10 cellular contexts compared by ENCODE assay signal in the genomic region with DNA sequence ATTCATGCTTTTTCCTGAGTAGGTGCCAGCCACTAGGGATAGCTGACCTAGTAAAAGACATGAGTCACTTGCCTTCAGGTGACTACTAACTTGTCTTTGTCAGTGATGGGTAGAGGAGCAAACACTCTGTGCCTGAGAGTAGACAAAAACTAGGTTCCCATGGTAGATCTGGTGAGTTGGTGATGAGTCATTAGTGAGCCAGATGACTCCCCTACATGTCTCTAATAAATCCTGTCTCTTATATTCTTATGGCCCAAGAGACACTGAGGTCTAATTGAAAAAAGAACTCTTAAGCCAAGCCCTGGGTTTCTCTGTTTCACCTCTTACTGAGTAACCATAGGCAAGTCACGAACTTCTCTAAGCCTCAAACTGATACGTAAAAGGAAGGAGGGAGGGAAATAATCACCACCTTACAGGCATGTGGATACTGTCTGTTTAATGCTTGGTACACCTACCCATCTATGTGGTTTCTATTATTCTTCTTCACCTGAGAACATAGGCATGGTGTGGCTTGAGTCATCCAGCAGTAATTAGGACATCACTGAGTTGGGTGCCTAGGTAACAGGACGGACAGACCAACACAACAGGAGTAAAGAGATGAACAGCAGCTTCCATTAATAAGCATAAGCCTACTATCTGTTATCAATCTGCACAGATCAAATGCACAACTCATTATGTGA. TPM values are rescaled to one million over a fixed set of nuclear protein-coding genes. Genes with fewer than 3 reads are reported as not detected.
DNase-seq lines count a peak whose midpoint lies in the region; ATAC-seq lines count a peak whose summit lies in the region.
"Had no signal": no experiment of that assay in that cellular context is flagged by ENCODE, and none has a peak within 500 bp of the region (broad histone marks: within the 10 kb centered on the region; RNA-seq: fewer than 3 reads in every experiment).

No MANE protein-coding gene starts in this region.

- no peak overlapping the region for H3K4me2 ChIP-seq in neuronal stem cell (ENCODE audit: insufficient read depth, low read length, poor library complexity, severe bottlenecking)

- H2AFZ ChIP-seq in neuronal stem cell (ENCODE audit: low read length), result no peak overlapping the region

- H2BK120ac ChIP-seq in neuronal stem cell (ENCODE audit: low read depth, low read length), result no peak overlapping the region

- no peak overlapping the region for H3K18ac ChIP-seq in neuronal stem cell (ENCODE audit: low read length)

- peak overlapping the region; percentile 50 for H3K27ac Mint-ChIP-seq in activated T-helper 2 cell treated with anti-CD3 and anti-CD28 coated beads, Interferon-gamma antibody, Interleukin-2, Interleukin-4, amounts not matched to agents 10 μg/mL and 5 μg/mL and 100 μg/mL, durations not matched to agents 14 hours and 24 hours and 36 hours

- peaks cover 79% of the 10 kb centered on the region for H3K36me3 Mint-ChIP-seq in activated T-helper 2 cell treated with anti-CD3 and anti-CD28 coated beads, Interferon-gamma antibody, Interleukin-2, Interleukin-4, amounts not matched to agents 10 μg/mL and 5 μg/mL and 100 μg/mL, durations not matched to agents 14 hours and 24 hours and 36 hours (ENCODE audit: low read depth)

- no peak overlapping the region for H2BK15ac ChIP-seq in neuronal stem cell (ENCODE audit: low read length)

- H3K23ac ChIP-seq in neuronal stem cell (ENCODE audit: low read depth, low read length, poor library complexity), result no peak overlapping the region

- peak; percentile 22 for DNase-seq in stimulated activated CD4-positive, alpha-beta T cell treated with anti-CD3 and anti-CD28 coated beads, Interleukin-2, amount 100 ng/mL, for 4 hours (ENCODE audit: low read depth)
- no peak for DNase-seq in stimulated activated CD4-positive, alpha-beta T cell treated with anti-CD3 and anti-CD28 coated beads, Interleukin-2, amount 100 ng/mL, for 48 hours
- DNase-seq in activated T-helper 2 cell treated with anti-CD3 and anti-CD28 coated beads, Interferon-gamma antibody, Interleukin-2, Interleukin-4, amounts not matched to agents 10 μg/mL and 5 μg/mL and 100 μg/mL, durations not matched to agents 14 hours and 24 hours and 36 hours (ENCODE audit: low spot score), result no peak
- DNase-seq in kidney tubule cell (ENCODE audit: low spot score) (peak; percentile 98), DMS 273 (lab: John Stamatoyannopoulos, UW; ENCODE audit: unreplicated experiment) (no peak), neuronal stem cell (ENCODE audit: low spot score) (no peak)
- DNase-seq: colonic mucosa, MM.1S had no signal

- H4K91ac ChIP-seq in neuronal stem cell (ENCODE audit: low read depth, low read length, poor library complexity), result no peak overlapping the region

- H3K36me3 ChIP-seq in neuronal stem cell (replicated peaks in 1 of 2; ENCODE audit: control insufficient read depth in 2 of 2, insufficient read depth in 2 of 2, low read length in 2 of 2), result peaks cover 18 to 87% of the 10 kb centered on the region in 2 donors

- no peak overlapping the region for H2AK5ac ChIP-seq in neuronal stem cell (ENCODE audit: low read depth, low read length)

- H3K4me3 ChIP-seq in neuronal stem cell (ENCODE audit: low read length in 2 of 2), result no peak overlapping the region
- H3K4me3 ChIP-seq: colonic mucosa had no signal

- no peak for ATAC-seq in HG02981 (IDR thresholded peaks at IDR 0.05; ENCODE audit: unreplicated experiment)
- ATAC-seq in GM18909 (IDR thresholded peaks at IDR 0.05; ENCODE audit: poor library complexity, unreplicated experiment), result no peak

- no peaks in the 10 kb centered on the region for H3K9me3 Mint-ChIP-seq in activated T-helper 2 cell treated with anti-CD3 and anti-CD28 coated beads, Interferon-gamma antibody, Interleukin-2, Interleukin-4, amounts not matched to agents 10 μg/mL and 5 μg/mL and 100 μg/mL, durations not matched to agents 14 hours and 24 hours and 36 hours

- H3K4ac ChIP-seq in neuronal stem cell (ENCODE audit: low read length), result no peak overlapping the region

- peaks cover 27% of the 10 kb centered on the region for H3K4me1 Mint-ChIP-seq in activated T-helper 2 cell treated with anti-CD3 and anti-CD28 coated beads, Interferon-gamma antibody, Interleukin-2, Interleukin-4, amounts not matched to agents 10 μg/mL and 5 μg/mL and 100 μg/mL, durations not matched to agents 14 hours and 24 hours and 36 hours (ENCODE audit: low read depth)

- no peak overlapping the region for H3K14ac ChIP-seq in neuronal stem cell (ENCODE audit: low read length)

- no peak overlapping the region for H3K9ac ChIP-seq in neuronal stem cell (ENCODE audit: low read depth, low read length, poor library complexity)

- no CpG with 5 or more reads among the region's 3 CpGs for WGBS in neuronal stem cell (ENCODE audit: extremely low coverage in 2 of 2, insufficient read length in 2 of 2, insufficient replicate concordance in 1 of 2), 2 donors

- no peaks in the 10 kb centered on the region for H3K4me1 ChIP-seq in neuronal stem cell (ENCODE audit: control insufficient read depth in 2 of 2, insufficient read depth in 1 of 2, low read depth in 1 of 2, low read length in 2 of 2)
- H3K4me1 ChIP-seq: colonic mucosa had no signal

- H3K4me3 Mint-ChIP-seq in activated T-helper 2 cell treated with anti-CD3 and anti-CD28 coated beads, Interferon-gamma antibody, Interleukin-2, Interleukin-4, amounts not matched to agents 10 μg/mL and 5 μg/mL and 100 μg/mL, durations not matched to agents 14 hours and 24 hours and 36 hours (ENCODE audit: low read depth), result no peak overlapping the region

- H3K27ac ChIP-seq in neuronal stem cell (replicated peaks; ENCODE audit: low read length), result no peak overlapping the region
- H3K27ac ChIP-seq: colonic mucosa had no signal

- no peak overlapping the region for H2BK5ac ChIP-seq in neuronal stem cell (ENCODE audit: low read length)

- H2BK12ac ChIP-seq in neuronal stem cell (ENCODE audit: low read length), result no peak overlapping the region

- no peaks in the 10 kb centered on the region for H3K27me3 ChIP-seq in neuronal stem cell (ENCODE audit: control insufficient read depth in 3 of 3, insufficient read depth in 3 of 3, low read depth in 1 of 3, low read length in 3 of 3)
- H3K27me3 ChIP-seq: colonic mucosa had no signal

- intact Hi-C loops in activated T-helper 2 cell treated with anti-CD3 and anti-CD28 coated beads, Interferon-gamma antibody, Interleukin-2, Interleukin-4, amounts not matched to agents 10 μg/mL and 5 μg/mL and 100 μg/mL, durations not matched to agents 14 hours and 24 hours and 36 hours (cut with micrococcal nuclease), result loop anchor here (2.0 kb wide), 1 partner anchor 19 kb away; no protein-coding TSS in a partner anchor

- no peaks in the 10 kb centered on the region for H3K9me3 ChIP-seq in neuronal stem cell (replicated peaks in 1 of 2; ENCODE audit: control insufficient read depth in 2 of 2, insufficient read depth in 1 of 2, low read depth in 1 of 2, low read length in 2 of 2)
- H3K9me3 ChIP-seq: colonic mucosa had no signal

- no peaks in the 10 kb centered on the region for H3K79me1 ChIP-seq in neuronal stem cell (ENCODE audit: low read depth, low read length)

- H4K8ac ChIP-seq in neuronal stem cell (ENCODE audit: low read depth, low read length), result no peak overlapping the region

- H3K27me3 Mint-ChIP-seq in activated T-helper 2 cell treated with anti-CD3 and anti-CD28 coated beads, Interferon-gamma antibody, Interleukin-2, Interleukin-4, amounts not matched to agents 10 μg/mL and 5 μg/mL and 100 μg/mL, durations not matched to agents 14 hours and 24 hours and 36 hours (ENCODE audit: low read depth), result no peaks in the 10 kb centered on the region

RNA-seq across cellular contexts. Expression of a gene that starts 20.3 kb away (rescaled TPM):
- 19.7 and 20.8 TPM in 2 replicates for total RNA-seq in activated T-helper 2 cell treated with anti-CD3 and anti-CD28 coated beads, Interferon-gamma antibody, Interleukin-2, Interleukin-4, amounts not matched to agents 10 μg/mL and 5 μg/mL and 100 μg/mL, durations not matched to agents 14 hours and 24 hours and 36 hours
- polyA plus RNA-seq in neuronal stem cell (2013, experiment 1 of 2), result 7.4 TPM
- 7.4 TPM for polyA plus RNA-seq in neuronal stem cell (2013, experiment 2 of 2)

RNA-seq across cellular contexts. Expression of a gene that starts 25.9 kb away (rescaled TPM):
- total RNA-seq in activated T-helper 2 cell treated with anti-CD3 and anti-CD28 coated beads, Interferon-gamma antibody, Interleukin-2, Interleukin-4, amounts not matched to agents 10 μg/mL and 5 μg/mL and 100 μg/mL, durations not matched to agents 14 hours and 24 hours and 36 hours, result 51.2 and 52.5 TPM in 2 replicates
- polyA plus RNA-seq in neuronal stem cell (2013, experiment 1 of 2), result 30.6 TPM
- polyA plus RNA-seq in neuronal stem cell (2013, experiment 2 of 2), result 30.8 TPM

Comparison
In these comparisons a context has a peak if more than half of its experiments do, and no peak if none do; other contexts are left out.
1. DNase-seq: peak in stimulated activated CD4-positive, alpha-beta T cell treated with anti-CD3 and anti-CD28 coated beads, Interleukin-2, amount 100 ng/mL, for 4 hours (single experiment) and kidney tubule cell (single experiment); none in stimulated activated CD4-positive, alpha-beta T cell treated with anti-CD3 and anti-CD28 coated beads, Interleukin-2, amount 100 ng/mL, for 48 hours (0 of 2), activated T-helper 2 cell treated with anti-CD3 and anti-CD28 coated beads, Interferon-gamma antibody, Interleukin-2, Interleukin-4, amounts not matched to agents 10 μg/mL and 5 μg/mL and 100 μg/mL, durations not matched to agents 14 hours and 24 hours and 36 hours (single experiment), DMS 273 (single experiment) and neuronal stem cell (single experiment).